ENCODE assay signal across 27 cellular contexts in the genomic region with DNA sequence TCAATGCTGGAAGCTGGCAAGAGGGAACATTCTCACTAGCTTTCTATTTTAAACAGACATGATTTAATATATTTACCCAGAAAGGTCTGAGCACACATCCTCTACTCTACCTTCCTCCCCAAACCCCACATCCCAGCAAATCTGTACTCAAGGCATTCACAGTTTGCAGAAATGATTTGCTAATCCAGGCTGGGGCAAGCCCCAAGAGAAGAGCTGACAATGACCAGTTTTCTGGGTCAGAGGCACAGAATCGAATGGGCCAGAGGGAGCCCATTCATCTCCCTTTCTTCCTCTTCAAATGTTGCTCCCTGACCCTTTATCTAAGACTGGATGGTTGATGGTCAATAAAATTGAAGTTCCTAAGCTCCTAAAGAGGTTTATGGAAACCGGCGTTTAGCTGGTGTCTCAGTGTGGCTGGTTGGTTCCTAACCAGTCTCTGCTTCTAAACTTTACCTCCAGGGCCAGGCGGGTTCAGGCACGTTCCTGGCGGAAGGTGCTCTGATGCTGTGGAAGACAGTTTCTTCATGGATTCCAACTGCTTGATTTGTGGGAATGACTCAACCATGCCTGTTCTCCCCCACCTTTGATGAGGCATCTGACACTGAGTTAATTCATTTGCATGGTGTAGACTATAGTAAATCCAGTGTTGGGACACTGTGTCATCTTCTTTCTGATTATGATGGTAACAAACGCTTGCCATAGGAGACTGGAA.
DNase-seq lines count a peak whose midpoint lies in the region; FAIRE-seq and TF ChIP-seq lines count a peak whose summit lies in the region.
"Had no signal": no experiment of that assay in that cellular context is flagged by ENCODE, and none has a peak within 500 bp of the region (broad histone marks: within the 10 kb centered on the region; RNA-seq: fewer than 3 reads in every experiment).

No MANE protein-coding gene starts in this region.

- H3K27ac Mint-ChIP-seq in MCF 10A (ENCODE audit: low read depth, unreplicated experiment) = peak overlapping the region; percentile 91
- H3K27ac Mint-ChIP-seq: activated CD4-positive, alpha-beta T cell treated with anti-CD3 and anti-CD28 coated beads for 36 hours; activated naive CD8-positive, alpha-beta T cell treated with anti-CD3 and anti-CD28 coated beads, Interleukin-2, amount 50 U/mL, for 24 hours; CD14-positive monocyte; dendritic cell treated with granulocyte-macrophage colony-stimulating factor and Interleukin-4, amounts not matched to agents 40 ng/mL and 50 ng/mL, for 4 days; GM23338; IgD-negative memory B cell; natural killer cell; type B pancreatic cell had no signal

- no peak overlapping the region for H2AFZ ChIP-seq in keratinocyte (ENCODE audit: control insufficient read depth, low read length)
- H2AFZ ChIP-seq: GM23338 had no signal

- peak overlapping the region; percentile 52 for H3K4me3 Mint-ChIP-seq in MCF 10A (ENCODE audit: unreplicated experiment)
- H3K4me3 Mint-ChIP-seq: activated CD4-positive, alpha-beta T cell treated with anti-CD3 and anti-CD28 coated beads for 36 hours; activated naive CD8-positive, alpha-beta T cell treated with anti-CD3 and anti-CD28 coated beads, Interleukin-2, amount 50 U/mL, for 24 hours; activated T-cell treated with anti-CD3 and anti-CD28 coated beads, Interleukin-2, amount 50 U/mL, for 4 hours; CD14-positive monocyte; central memory CD8-positive, alpha-beta T cell; dendritic cell treated with granulocyte-macrophage colony-stimulating factor and Interleukin-4, amounts not matched to agents 40 ng/mL and 50 ng/mL, for 4 days; GM23338; IgD-negative memory B cell; natural killer cell; type B pancreatic cell had no signal

- TSS peak; percentile 70 for BruUV-seq in MCF 10A (replicated peaks; lab: Mats Ljungman, UMichigan)

- H3K27ac ChIP-seq in keratinocyte (ENCODE audit: control insufficient read depth, insufficient read depth, low read length) = peak overlapping the region; percentile 97
- peak overlapping the region; percentile 78 for H3K27ac ChIP-seq in suprapubic skin

- peak overlapping the region; percentile 78 for H3K9ac ChIP-seq in keratinocyte (ENCODE audit: control insufficient read depth, extremely low read depth, insufficient read depth, low read length)
- H3K9ac ChIP-seq: SK-N-SH had no signal

- no peak for TF ChIP-seq POLR2A in suprapubic skin (IDR thresholded peaks at IDR 0.05)

- H3K9me1 ChIP-seq in keratinocyte (ENCODE audit: control insufficient read depth, extremely low read depth, insufficient read depth, low read length) = no peaks in the 10 kb centered on the region

- H3K27me3 ChIP-seq in keratinocyte (ENCODE audit: control insufficient read depth, extremely low read depth, insufficient read depth, low read length) = no peaks in the 10 kb centered on the region
- H3K27me3 ChIP-seq in suprapubic skin = no peaks in the 10 kb centered on the region
- H3K27me3 ChIP-seq in HAP-1 (ENCODE audit: low read depth) = no peaks in the 10 kb centered on the region

- peaks cover 80% of the 10 kb centered on the region for H3K4me1 ChIP-seq in keratinocyte (ENCODE audit: control insufficient read depth, extremely low read depth, insufficient read depth, low read length)
- peaks cover 71% of the 10 kb centered on the region for H3K4me1 ChIP-seq in suprapubic skin
- no peaks in the 10 kb centered on the region for H3K4me1 ChIP-seq in HAP-1

- no peaks in the 10 kb centered on the region for H3K9me3 ChIP-seq in keratinocyte (ENCODE audit: control insufficient read depth, low read depth, low read length)
- H3K9me3 ChIP-seq in suprapubic skin = no peaks in the 10 kb centered on the region
- H3K9me3 ChIP-seq in HAP-1 = no peaks in the 10 kb centered on the region
- H3K9me3 ChIP-seq: SK-N-SH had no signal

- H3K79me2 ChIP-seq in keratinocyte (ENCODE audit: control insufficient read depth, insufficient read depth, low read length) = no peaks in the 10 kb centered on the region

- POLR2A ChIA-PET in MCF 10A (lab: Yijun Ruan, JAX) = interaction anchor here (0.8 to 9.0 kb wide), 16 partner anchors 8 to 201 kb away, joined by 3 to 282 read pairs (median 6); a partner anchor contains a TSS

- peak overlapping the region; percentile 84 for H3K4me2 ChIP-seq in keratinocyte (ENCODE audit: control insufficient read depth, extremely low read depth, insufficient read depth, low read depth, low read length)
- H3K4me2 ChIP-seq: GM23338, SK-N-SH had no signal

- TF ChIP-seq EP300 in suprapubic skin (IDR thresholded peaks at IDR 0.05) = no peak

- peaks cover 48% of the 10 kb centered on the region for H3K4me1 Mint-ChIP-seq in MCF 10A (ENCODE audit: insufficient read depth, unreplicated experiment)
- H3K4me1 Mint-ChIP-seq: activated CD4-positive, alpha-beta T cell treated with anti-CD3 and anti-CD28 coated beads for 36 hours; activated naive CD8-positive, alpha-beta T cell treated with anti-CD3 and anti-CD28 coated beads, Interleukin-2, amount 50 U/mL, for 24 hours; CD14-positive monocyte; GM23338 had no signal

- no peaks in the 10 kb centered on the region for H3K36me3 ChIP-seq in keratinocyte (ENCODE audit: control insufficient read depth in 2 of 2, extremely low read depth in 1 of 2, insufficient read depth in 2 of 2, low read length in 2 of 2)
- H3K36me3 ChIP-seq in suprapubic skin = no peaks in the 10 kb centered on the region
- H3K36me3 ChIP-seq in HAP-1 (replicated peaks) = no peaks in the 10 kb centered on the region

- in situ Hi-C loops in HAP-1 (cut with MboI; ENCODE audit: low sequenced_read_pairs) = no loop called here

- dilution Hi-C loops in keratinocyte (cut with MboI; ENCODE audit: extremely low pct_ligation_motif_present, low sequenced_read_pairs) = no loop called here

- CTCF ChIA-PET in MCF 10A (lab: Yijun Ruan, JAX) = interaction anchor here (0.6 to 1.6 kb wide), 11 partner anchors 15 to 201 kb away, joined by 3 to 6 read pairs (median 3); no protein-coding TSS in a partner anchor

- WGBS in suprapubic skin = 48% methylated on average over 7 of the region's 7 CpGs

- intact Hi-C loops in MCF 10A (cut with micrococcal nuclease) = loop anchor here (1.0 to 5.0 kb wide), 3 partner anchors 21 to 130 kb away; a partner anchor contains a TSS

- TF ChIP-seq CTCF in MCF 10A (IDR thresholded peaks at IDR 0.05; ENCODE audit: unreplicated experiment) = no peak
- TF ChIP-seq CTCF in keratinocyte (optimal IDR thresholded peaks at IDR 0.05 in 1 of 3, IDR thresholded peaks at IDR 0.05 in 1 of 3, conservative IDR thresholded peaks at IDR 0.05 in 1 of 3; ENCODE audit: extremely low read depth in 1 of 3, insufficient read depth in 2 of 3, low read length in 3 of 3) = no peak
- no peak for TF ChIP-seq CTCF in suprapubic skin (IDR thresholded peaks at IDR 0.05)

- DNase-seq in HT1080 (ENCODE audit: low read depth) = peak; percentile 7
- DNase-seq in MCF 10A (ENCODE audit: unreplicated experiment) = peak; percentile 93
- peak; percentile 95 for DNase-seq in keratinocyte (ENCODE audit: low read depth, low spot score)
- no peak for DNase-seq in suprapubic skin (ENCODE audit: low spot score in 2 of 2)
- DNase-seq in GF-D8 (lab: John Stamatoyannopoulos, UW) = no peak
- DNase-seq in NOMO-1 treated with DMSO at 0.1 percent for 48 hours (lab: John Stamatoyannopoulos, UW; ENCODE audit: unreplicated experiment) = no peak
- no peak for DNase-seq in HAP-1 (ENCODE audit: low spot score in 2 of 2)
- DNase-seq: activated CD4-positive, alpha-beta T cell treated with anti-CD3 and anti-CD28 coated beads for 36 hours; activated gamma-delta T cell treated with Interleukin-2 at 50 U/mL for 16 hours; activated naive CD8-positive, alpha-beta T cell treated with anti-CD3 and anti-CD28 coated beads, Interleukin-2, amount 50 U/mL, for 24 hours; activated T-cell treated with anti-CD3 and anti-CD28 coated beads, Interleukin-2, amount 50 U/mL, for 4 hours; EL; natural killer cell; NCI-H1105 treated with DMSO at 0.1 percent for 48 hours; NCI-H2029; NCI-H82; retina; SK-N-SH; stimulated activated CD4-positive, alpha-beta T cell treated with anti-CD3 and anti-CD28 coated beads, Interleukin-2, amount 100 ng/mL, for 24 hours; T-helper 2 cell had no signal

- H3K4me3 ChIP-seq in keratinocyte (ENCODE audit: control insufficient read depth in 2 of 3, extremely low read depth in 1 of 3, insufficient read depth in 2 of 3, low read depth in 1 of 3, low read length in 3 of 3) (peak overlapping the region in 2 of 3 experiments; percentile 12 to 45), suprapubic skin (no peak overlapping the region), HAP-1 (no peak overlapping the region)
- H3K4me3 ChIP-seq: GM23338 had no signal

- peak; percentile 99 for FAIRE-seq in keratinocyte (lab: Jason Lieb, UNC)
- FAIRE-seq: GM12891 had no signal

- H3K36me3 Mint-ChIP-seq in MCF 10A (ENCODE audit: insufficient read depth, unreplicated experiment) = peaks cover 11% of the 10 kb centered on the region
- H3K36me3 Mint-ChIP-seq: CD14-positive monocyte, IgD-negative memory B cell, natural killer cell, type B pancreatic cell had no signal

- no peaks in the 10 kb centered on the region for H4K20me1 ChIP-seq in keratinocyte (ENCODE audit: control insufficient read depth, extremely low read depth, insufficient read depth, low read length)

- no peaks in the 10 kb centered on the region for H3K27me3 Mint-ChIP-seq in MCF 10A (ENCODE audit: insufficient read depth, unreplicated experiment)
- H3K27me3 Mint-ChIP-seq: activated CD4-positive, alpha-beta T cell treated with anti-CD3 and anti-CD28 coated beads for 36 hours; type B pancreatic cell had no signal

- no peaks in the 10 kb centered on the region for H3K9me3 Mint-ChIP-seq in MCF 10A (ENCODE audit: unreplicated experiment)
- H3K9me3 Mint-ChIP-seq: activated naive CD8-positive, alpha-beta T cell treated with anti-CD3 and anti-CD28 coated beads, Interleukin-2, amount 50 U/mL, for 24 hours; activated T-cell treated with anti-CD3 and anti-CD28 coated beads, Interleukin-2, amount 50 U/mL, for 4 hours; central memory CD8-positive, alpha-beta T cell; dendritic cell treated with granulocyte-macrophage colony-stimulating factor and Interleukin-4, amounts not matched to agents 40 ng/mL and 50 ng/mL, for 4 days; IgD-negative memory B cell; natural killer cell; type B pancreatic cell had no signal

Comparison
In these comparisons a context has a peak if more than half of its experiments do, and no peak if none do; other contexts are left out.
1. DNase-seq: peak in HT1080 (single experiment), MCF 10A (single experiment) and keratinocyte (single experiment); none in suprapubic skin (0 of 2), GF-D8 (single experiment), NOMO-1 treated with DMSO at 0.1 percent for 48 hours (single experiment) and HAP-1 (0 of 2).
2. H3K4me3 ChIP-seq: peak in keratinocyte (2 of 3); none in suprapubic skin (single experiment) and HAP-1 (single experiment).